30 cellular contexts compared by ENCODE assay signal in genomic region chr2:170566138-170566537, GRCh38.
"Had no signal": no experiment of that assay in that cellular context is flagged by ENCODE, and none has a peak within 500 bp of the region (broad histone marks: within the 10 kb centered on the region; RNA-seq: fewer than 3 reads in every experiment).

No MANE protein-coding gene starts in this region.

- H3K4me1 ChIP-seq: body of pancreas, esophagus squamous epithelium had no signal

- H3K9me3 ChIP-seq: body of pancreas, esophagus squamous epithelium had no signal

- H3K27ac ChIP-seq: body of pancreas, epithelial cell of prostate, esophagus squamous epithelium, WERI-Rb-1 had no signal

- FAIRE-seq: colon, endothelial cell of umbilical vein, frontal cortex had no signal

- H3K27me3 ChIP-seq: body of pancreas, esophagus squamous epithelium had no signal

- DNase-seq: activated B cell treated with CpG ODN at 0.5 μM for 24 hours; activated CD4-positive, alpha-beta T cell treated with anti-CD3 and anti-CD28 coated beads for 48 hours; activated CD4-positive, alpha-beta T cell treated with anti-CD3 and anti-CD28 coated beads, Interleukin-2, amount 50 U/mL, for 1 hour; activated CD4-positive, alpha-beta T cell treated with anti-CD3 and anti-CD28 coated beads, Interleukin-2, amount 50 U/mL, for 48 hours; activated CD8-positive, alpha-beta memory T cell treated with anti-CD3 and anti-CD28 coated beads for 24 hours; activated CD8-positive, alpha-beta T cell treated with anti-CD3 and anti-CD28 coated beads for 36 hours; activated effector memory CD4-positive, alpha-beta T cell treated with Interleukin-2 at 50 U/mL for 16 hours; activated gamma-delta T cell treated with Interleukin-2 at 50 U/mL for 16 hours; activated naive CD4-positive, alpha-beta T cell treated with anti-CD3 and anti-CD28 coated beads, Interleukin-2, amount 50 U/mL, for 16 hours; activated naive CD4-positive, alpha-beta T cell treated with Interleukin-2 at 50 U/mL for 16 hours; activated T-cell treated with anti-CD3 and anti-CD28 coated beads, Interleukin-2, amount 50 U/mL, for 4 hours; amygdala; aorta; body of pancreas; caudate nucleus; cortex of kidney; dermis blood vessel endothelial cell; effector CD4-positive, alpha-beta T cell; effector memory CD8-positive, alpha-beta T cell; esophagus squamous epithelium; foreskin fibroblast; head of caudate nucleus; T-helper 2 cell; WERI-Rb-1 had no signal

- H3K36me3 ChIP-seq: esophagus squamous epithelium, WERI-Rb-1 had no signal

- H3K4me3 ChIP-seq: body of pancreas, esophagus squamous epithelium had no signal

- ATAC-seq: activated CD4-positive, CD25-positive, alpha-beta regulatory T cell treated with anti-CD3 and anti-CD28 coated beads, Interleukin-2, amount 50 U/mL, for 24 hours; activated CD8-positive, alpha-beta T cell treated with anti-CD3 and anti-CD28 coated beads for 36 hours; activated T-cell treated with anti-CD3 and anti-CD28 coated beads, Interleukin-2, amount 50 U/mL, for 4 hours; activated T-helper 17 cell treated with anti-CD3 and anti-CD28 coated beads, Interleukin-2, amount 50 U/mL, for 72 hours; body of pancreas; effector memory CD8-positive, alpha-beta T cell had no signal
